Comparison of ENCODE assay signal across 1 cellular context in genomic region chr14:105020815-105021655, GRCh38.
TF ChIP-seq lines count a peak whose summit lies in the region.

TSS of gene CDCA4 (minus strand) at chr14:105021083. CDS start at chr14:105011929, 9,154 bp downstream.

TF ChIP-seq in HepG2, 621 proteins besides CTCF, POLR2A, EP300 and RAD21 (continued from another document and continues in another):
- TF ChIP-seq FLYWCH1 (CRISPR knock-in tag; IDR thresholded peaks at IDR 0.05) (no peak), ZHX2 (IDR thresholded peaks at IDR 0.05; ENCODE audit: low read depth) (no peak), ZHX2 (CRISPR knock-in tag; IDR thresholded peaks at IDR 0.05; ENCODE audit: borderline replicate concordance) (peak; percentile 43; the same call in 1 of the 2 replicates), GATAD1 (CRISPR knock-in tag; IDR thresholded peaks at IDR 0.05) (peak; percentile 81), GPBP1L1 (CRISPR knock-in tag; IDR thresholded peaks at IDR 0.05) (no peak), NCOA2 (CRISPR knock-in tag; IDR thresholded peaks at IDR 0.05) (no peak), IKZF1 (IDR thresholded peaks at IDR 0.05) (no peak), ZC3H13 (CRISPR knock-in tag; IDR thresholded peaks at IDR 0.05) (no peak; the same call in 1 of the 2 replicates), YEATS4 (CRISPR knock-in tag; IDR thresholded peaks at IDR 0.05; ENCODE audit: borderline replicate concordance) (peak; percentile 63), ZNF143 (CRISPR knock-in tag; IDR thresholded peaks at IDR 0.05) (peak; percentile 86), ZNF564 (CRISPR knock-in tag; IDR thresholded peaks at IDR 0.05) (no peak), BHLHE40 (IDR thresholded peaks at IDR 0.05; ENCODE audit: low read length) (no peak), PRMT3 (CRISPR knock-in tag; IDR thresholded peaks at IDR 0.05; ENCODE audit: borderline replicate concordance, low read depth) (no peak), ADNP (CRISPR knock-in tag; IDR thresholded peaks at IDR 0.05) (no peak), ZNF382 (CRISPR knock-in tag; IDR thresholded peaks at IDR 0.05; ENCODE audit: borderline replicate concordance) (no peak), TFAP4 (IDR thresholded peaks at IDR 0.05; ENCODE audit: borderline replicate concordance, low read depth) (no peak), ATF4 (CRISPR knock-in tag; IDR thresholded peaks at IDR 0.05) (no peak; a peak in 1 of 4 replicates), ZNF616 (CRISPR knock-in tag; IDR thresholded peaks at IDR 0.05; ENCODE audit: low read depth) (no peak), ZNF263 (CRISPR knock-in tag; IDR thresholded peaks at IDR 0.05) (no peak), DNMT1 (CRISPR knock-in tag; IDR thresholded peaks at IDR 0.05) (no peak), ZFP62 (CRISPR knock-in tag; IDR thresholded peaks at IDR 0.05) (no peak), NONO (IDR thresholded peaks at IDR 0.05) (no peak), NONO (CRISPR knock-in tag; conservative IDR thresholded peaks at IDR 0.05) (no peak), ZNF446 (CRISPR knock-in tag; IDR thresholded peaks at IDR 0.05) (no peak), DDIT3 (CRISPR knock-in tag; IDR thresholded peaks at IDR 0.05) (no peak), KDM2A (CRISPR knock-in tag; IDR thresholded peaks at IDR 0.05; ENCODE audit: borderline replicate concordance, low read depth) (no peak; the same call in 1 of the 2 replicates), ZEB1 (IDR thresholded peaks at IDR 0.05; ENCODE audit: insufficient replicate concordance, low read depth) (peak; percentile 28), SMC3 (IDR thresholded peaks at IDR 0.05; ENCODE audit: low read length) (no peak), NPAS2 (CRISPR knock-in tag; IDR thresholded peaks at IDR 0.05; ENCODE audit: borderline replicate concordance) (no peak), HMG20A (CRISPR knock-in tag; IDR thresholded peaks at IDR 0.05; ENCODE audit: borderline replicate concordance) (no peak), ZNF737 (CRISPR knock-in tag; IDR thresholded peaks at IDR 0.05; ENCODE audit: borderline replicate concordance) (no peak), PHF21A (CRISPR knock-in tag; IDR thresholded peaks at IDR 0.05) (no peak), WIZ (CRISPR knock-in tag; IDR thresholded peaks at IDR 0.05) (no peak), ZNF335 (CRISPR knock-in tag; IDR thresholded peaks at IDR 0.05) (no peak), ZNF18 (CRISPR knock-in tag; IDR thresholded peaks at IDR 0.05; ENCODE audit: insufficient replicate concordance) (no peak), ZNF552 (CRISPR knock-in tag; IDR thresholded peaks at IDR 0.05; ENCODE audit: borderline replicate concordance) (no peak), MAFK (conservative IDR thresholded peaks at IDR 0.05 in 1 of 2, IDR thresholded peaks at IDR 0.05 in 1 of 2; ENCODE audit: low read length in 2 of 2) (no peak), CBX2 (IDR thresholded peaks at IDR 0.05; ENCODE audit: low read depth, low read length) (no peak), CBX2 (CRISPR knock-in tag; IDR thresholded peaks at IDR 0.05; ENCODE audit: low read depth) (no peak), MNT (IDR thresholded peaks at IDR 0.05) (0 out of 2 replicates have a peak, but pooled peaks have one; percentile 43), MTA1 (CRISPR knock-in tag; IDR thresholded peaks at IDR 0.05; ENCODE audit: borderline replicate concordance) (no peak; the same call in 1 of the 2 replicates), SRF (IDR thresholded peaks at IDR 0.05; ENCODE audit: low read depth, low read length) (no peak), MTF2 (CRISPR knock-in tag; IDR thresholded peaks at IDR 0.05; ENCODE audit: borderline replicate concordance) (no peak), HMGA1 (CRISPR knock-in tag; conservative IDR thresholded peaks at IDR 0.05) (no peak), PREB (CRISPR knock-in tag; IDR thresholded peaks at IDR 0.05) (no peak), JUNB (CRISPR knock-in tag; IDR thresholded peaks at IDR 0.05; ENCODE audit: borderline replicate concordance) (no peak), ELF1 (CRISPR knock-in tag; IDR thresholded peaks at IDR 0.05) (no peak), MAF1 (CRISPR knock-in tag; IDR thresholded peaks at IDR 0.05; ENCODE audit: borderline replicate concordance) (0 out of 2 replicates have a peak, but pooled peaks have one; percentile 52), ZSCAN25 (CRISPR knock-in tag; IDR thresholded peaks at IDR 0.05) (no peak), ZNF543 (CRISPR knock-in tag; IDR thresholded peaks at IDR 0.05) (no peak), SP140L (CRISPR knock-in tag; IDR thresholded peaks at IDR 0.05; ENCODE audit: borderline replicate concordance) (no peak), RXRA (CRISPR knock-in tag; IDR thresholded peaks at IDR 0.05) (no peak; the same call in 1 of the 2 replicates), ZBTB42 (CRISPR knock-in tag; IDR thresholded peaks at IDR 0.05) (no peak), ZBTB39 (CRISPR knock-in tag; IDR thresholded peaks at IDR 0.05) (no peak), MAFF (IDR thresholded peaks at IDR 0.05; ENCODE audit: low read depth, low read length) (no peak), ZNF772 (CRISPR knock-in tag; IDR thresholded peaks at IDR 0.05) (peak; percentile 62; the same call in 1 of the 2 replicates)
